1 cellular context compared by ENCODE assay signal in genomic region chr13:43023244-43023931, GRCh38.
A peak's percentile ranks its signal among the peaks of the same experiment; 100 is the strongest.
TF ChIP-seq lines count a peak whose summit lies in the region.

Gene DNAJC15, plus strand, starts transcription at chr13:43023586. Its CDS starts 41 bp downstream, at chr13:43023627.

TF ChIP-seq in HepG2, 621 proteins besides CTCF, POLR2A, EP300 and RAD21 (continued from another document and continues in another):
- TF ChIP-seq ZNF503 (CRISPR knock-in tag; IDR thresholded peaks at IDR 0.05) (peak; percentile 51; the same call in 1 of the 2 replicates), NR2F2 (IDR thresholded peaks at IDR 0.05; ENCODE audit: borderline replicate concordance, low read depth) (0 out of 2 replicates have a peak, but pooled peaks have one; percentile 15), IKZF5 (CRISPR knock-in tag; IDR thresholded peaks at IDR 0.05) (peak; percentile 65; the same call in 1 of the 2 replicates), ZNF468 (CRISPR knock-in tag; IDR thresholded peaks at IDR 0.05) (no peak), TOPORS (CRISPR knock-in tag; IDR thresholded peaks at IDR 0.05) (no peak), HMG20B (CRISPR knock-in tag; conservative IDR thresholded peaks at IDR 0.05) (peak; percentile 15; the same call in 1 of the 2 replicates), U2AF1 (optimal IDR thresholded peaks at IDR 0.05; ENCODE audit: low read depth, low read length) (peak; percentile 88), FOXJ3 (CRISPR knock-in tag; IDR thresholded peaks at IDR 0.05; ENCODE audit: borderline replicate concordance) (no peak), HIC2 (CRISPR knock-in tag; IDR thresholded peaks at IDR 0.05; ENCODE audit: low read depth) (no peak), HNF4A (CRISPR knock-in tag; IDR thresholded peaks at IDR 0.05) (peak; percentile 91), ETV5 (CRISPR knock-in tag; IDR thresholded peaks at IDR 0.05; ENCODE audit: borderline replicate concordance) (no peak; the same call in 1 of the 2 replicates), ZNF558 (CRISPR knock-in tag; IDR thresholded peaks at IDR 0.05; ENCODE audit: borderline replicate concordance) (no peak), ZBTB8A (CRISPR knock-in tag; IDR thresholded peaks at IDR 0.05; ENCODE audit: borderline replicate concordance, low read depth) (peak; percentile 68; the same call in 1 of the 2 replicates), ARID3A (IDR thresholded peaks at IDR 0.05; ENCODE audit: low read depth, low read length) (no peak), ZNF180 (CRISPR knock-in tag; IDR thresholded peaks at IDR 0.05; ENCODE audit: borderline replicate concordance, low read depth) (no peak), GATAD2A (CRISPR knock-in tag; IDR thresholded peaks at IDR 0.05) (peak; percentile 70), EHMT2 (IDR thresholded peaks at IDR 0.05; ENCODE audit: borderline replicate concordance, low read depth, low read length) (peak; percentile 84; the same call in 1 of the 2 replicates), GRHL1 (CRISPR knock-in tag; conservative IDR thresholded peaks at IDR 0.05) (no peak), TBL1XR1 (IDR thresholded peaks at IDR 0.05; ENCODE audit: borderline replicate concordance, low read length, partially characterized antibody) (peak; percentile 11), NFYB (CRISPR knock-in tag; IDR thresholded peaks at IDR 0.05) (no peak; the same call in 1 of the 2 replicates), NFE2L1 (CRISPR knock-in tag; IDR thresholded peaks at IDR 0.05; ENCODE audit: borderline replicate concordance) (no peak), ATM (IDR thresholded peaks at IDR 0.05; ENCODE audit: borderline replicate concordance) (no peak), KDM3A (CRISPR knock-in tag; IDR thresholded peaks at IDR 0.05; ENCODE audit: low read depth) (no peak), ZNF430 (CRISPR knock-in tag; IDR thresholded peaks at IDR 0.05) (no peak), PHF5A (CRISPR knock-in tag; IDR thresholded peaks at IDR 0.05; ENCODE audit: low read depth, unreplicated experiment) (peak; percentile 28), POGZ (CRISPR knock-in tag; IDR thresholded peaks at IDR 0.05) (peak; percentile 37; the same call in 1 of the 2 replicates), SOX6 (IDR thresholded peaks at IDR 0.05) (no peak), SOX6 (CRISPR knock-in tag; IDR thresholded peaks at IDR 0.05) (peak; percentile 40; the same call in 1 of the 2 replicates), ZNF276 (CRISPR knock-in tag; IDR thresholded peaks at IDR 0.05; ENCODE audit: low read depth) (no peak), ZNF614 (CRISPR knock-in tag; IDR thresholded peaks at IDR 0.05; ENCODE audit: borderline replicate concordance) (peak; percentile 29; the same call in 1 of the 2 replicates), HNRNPUL1 (IDR thresholded peaks at IDR 0.05; ENCODE audit: low read depth, low read length) (no peak), PREB (CRISPR knock-in tag; IDR thresholded peaks at IDR 0.05) (no peak), ZFAT (CRISPR knock-in tag; conservative IDR thresholded peaks at IDR 0.05) (no peak), SMAD1 (CRISPR knock-in tag; IDR thresholded peaks at IDR 0.05; ENCODE audit: borderline replicate concordance, low read depth) (peak; percentile 49; the same call in 1 of the 2 replicates), ARID2 (CRISPR knock-in tag; IDR thresholded peaks at IDR 0.05; ENCODE audit: borderline replicate concordance) (peak; percentile 81; the same call in 1 of the 2 replicates), JUND (CRISPR knock-in tag; IDR thresholded peaks at IDR 0.05) (no peak; the same call in 1 of the 2 replicates), ZNF34 (CRISPR knock-in tag; IDR thresholded peaks at IDR 0.05; ENCODE audit: borderline replicate concordance) (0 out of 2 replicates have a peak, but pooled peaks have one; percentile 32), ZFP37 (CRISPR knock-in tag; IDR thresholded peaks at IDR 0.05; ENCODE audit: borderline replicate concordance) (no peak), RXRA (CRISPR knock-in tag; IDR thresholded peaks at IDR 0.05) (peak; percentile 61; the same call in 1 of the 2 replicates), SP140L (CRISPR knock-in tag; IDR thresholded peaks at IDR 0.05; ENCODE audit: borderline replicate concordance) (no peak), ZNF710 (CRISPR knock-in tag; IDR thresholded peaks at IDR 0.05; ENCODE audit: borderline replicate concordance) (0 out of 2 replicates have a peak, but pooled peaks have one; percentile 54), MXD4 (CRISPR knock-in tag; IDR thresholded peaks at IDR 0.05) (no peak; the same call in 1 of the 2 replicates), NR2C2 (CRISPR knock-in tag; IDR thresholded peaks at IDR 0.05; ENCODE audit: borderline replicate concordance) (peak; percentile 62), DRAP1 (CRISPR knock-in tag; IDR thresholded peaks at IDR 0.05) (no peak), FOXA3 (CRISPR knock-in tag; IDR thresholded peaks at IDR 0.05) (0 out of 2 replicates have a peak, but pooled peaks have one; percentile 42)
